ENCODE assay signal across 8 cellular contexts in genomic region chr1:207825719-207826556, GRCh38.
A peak's percentile ranks its signal among the peaks of the same experiment; 100 is the strongest.
DNase-seq lines count a peak whose midpoint lies in the region; ATAC-seq and TF ChIP-seq lines count a peak whose summit lies in the region.

No MANE protein-coding gene starts in this region.

- H3K27ac Mint-ChIP-seq in endothelial cell (ENCODE audit: unreplicated experiment), result peak overlapping the region; percentile 84

- TF ChIP-seq CTCF in endothelial cell (IDR thresholded peaks at IDR 0.05; ENCODE audit: unreplicated experiment) (no peak), testis (IDR thresholded peaks at IDR 0.05) (no peak)

- peak overlapping the region; percentile 95 to 98 for H3K27ac ChIP-seq in testis

- no peaks in the 10 kb centered on the region for H3K9me3 ChIP-seq in testis

- no peaks in the 10 kb centered on the region for H3K36me3 ChIP-seq in testis (ENCODE audit: low read depth, missing control alignments)

- peaks cover 17% of the 10 kb centered on the region for H3K36me3 Mint-ChIP-seq in endothelial cell (ENCODE audit: low read depth, unreplicated experiment)

- no peak for TF ChIP-seq POLR2A in testis (IDR thresholded peaks at IDR 0.05)

- H3K4me1 ChIP-seq in testis, result peaks cover 61% of the 10 kb centered on the region

- H3K27me3 ChIP-seq in testis, result no peaks in the 10 kb centered on the region

- DNase-seq in Ammon's horn (ENCODE audit: low spot score), result peak; percentile 89
- peak; percentile 38 for DNase-seq in HK-2 (ENCODE audit: unreplicated experiment)
- DNase-seq in activated CD4-positive, alpha-beta T cell treated with anti-CD3 and anti-CD28 coated beads, Interleukin-2, amount 50 U/mL, for 4 hours, result peak; percentile 78 to 79
- no peak for DNase-seq in endothelial cell (ENCODE audit: low spot score)
- DNase-seq in nucleus accumbens (lab: John Stamatoyannopoulos, UW), result peak in 29 of 56 donors; percentile 17 to 73 (median 40)
- peak; percentile 69 for DNase-seq in testis
- no peak for DNase-seq in NCI-H510A (lab: John Stamatoyannopoulos, UW)

- H3K9me3 Mint-ChIP-seq in endothelial cell (ENCODE audit: unreplicated experiment), result no peaks in the 10 kb centered on the region

- peaks cover 4% of the 10 kb centered on the region for H3K27me3 Mint-ChIP-seq in endothelial cell (ENCODE audit: unreplicated experiment)

- 50 to 53% methylated on average over 18 of the region's 18 CpGs for WGBS in testis, 2 donors

- peak overlapping the region in 1 of 2 donors; percentile 12 for H3K4me3 ChIP-seq in testis

- intact Hi-C loops in testis (cut with DNase I; ENCODE audit: low total_unique reads), result loop anchor here (5.0 kb wide), 1 partner anchor 136 kb away; no protein-coding TSS in a partner anchor

- H3K4me3 Mint-ChIP-seq in endothelial cell (ENCODE audit: unreplicated experiment), result no peak overlapping the region

- ATAC-seq in GM19455 (IDR thresholded peaks at IDR 0.05; ENCODE audit: unreplicated experiment), result peak; percentile 68

- H3K4me1 Mint-ChIP-seq in endothelial cell (ENCODE audit: unreplicated experiment), result peaks cover 58% of the 10 kb centered on the region

Comparison
In these comparisons a context has a peak if more than half of its experiments do, and no peak if none do; other contexts are left out.
1. DNase-seq: peak in Ammon's horn (single experiment), HK-2 (single experiment), activated CD4-positive, alpha-beta T cell treated with anti-CD3 and anti-CD28 coated beads, Interleukin-2, amount 50 U/mL, for 4 hours (2 of 2), nucleus accumbens (29 of 56) and testis (single experiment); none in endothelial cell (single experiment) and NCI-H510A (single experiment).